Comparison of ENCODE assay signal across 21 cellular contexts in genomic region chr5:158773151-158773550, GRCh38.
A peak's percentile ranks its signal among the peaks of the same experiment; 100 is the strongest.
DNase-seq lines count a peak whose midpoint lies in the region; ATAC-seq and TF ChIP-seq lines count a peak whose summit lies in the region.
"Had no signal": no experiment of that assay in that cellular context is flagged by ENCODE, and none has a peak within 500 bp of the region (broad histone marks: within the 10 kb centered on the region; RNA-seq: fewer than 3 reads in every experiment).

No MANE protein-coding gene starts in this region.

- no peaks in the 10 kb centered on the region for H3K36me3 ChIP-seq in ascending aorta
- no peaks in the 10 kb centered on the region for H3K36me3 ChIP-seq in mesodermal cell (ENCODE audit: control insufficient read depth, insufficient read depth, low read length)
- no peaks in the 10 kb centered on the region for H3K36me3 ChIP-seq in tibial nerve

- intact Hi-C loops in ascending aorta (cut with DNase I) = loop anchor here (5.0 kb wide), 1 partner anchor 71 kb away; no protein-coding TSS in a partner anchor

- H3K4me3 ChIP-seq in ascending aorta = no peak overlapping the region
- H3K4me3 ChIP-seq in mesodermal cell (ENCODE audit: extremely low read depth, insufficient read depth, low read length, poor library complexity, severe bottlenecking) = no peak overlapping the region
- H3K4me3 ChIP-seq in tibial nerve = no peak overlapping the region
- H3K4me3 ChIP-seq: SK-N-MC, smooth muscle cell, testis had no signal

- H3K9me3 ChIP-seq in ascending aorta (no peaks in the 10 kb centered on the region), mesodermal cell (ENCODE audit: control insufficient read depth, low read length) (no peaks in the 10 kb centered on the region), tibial nerve (no peaks in the 10 kb centered on the region)
- H3K9me3 ChIP-seq: testis had no signal

- ATAC-seq in GM21423 (IDR thresholded peaks at IDR 0.05; ENCODE audit: unreplicated experiment) = no peak
- ATAC-seq in HG02588 (IDR thresholded peaks at IDR 0.05; ENCODE audit: unreplicated experiment) = no peak
- ATAC-seq: naive thymus-derived CD4-positive, alpha-beta T cell had no signal

- DNase-seq in EL = peak; percentile 33
- no peak for DNase-seq in ascending aorta (ENCODE audit: low spot score in 2 of 2)
- no peak for DNase-seq in tibial nerve (ENCODE audit: low spot score in 2 of 2)
- DNase-seq in NCI-H2171 treated with DMSO at 0.1 percent for 48 hours (lab: John Stamatoyannopoulos, UW) = no peak
- DNase-seq: activated CD4-positive, alpha-beta T cell treated with anti-CD3 and anti-CD28 coated beads for 4 hours; activated CD8-positive, alpha-beta memory T cell treated with anti-CD3 and anti-CD28 coated beads for 24 hours; activated gamma-delta T cell treated with Interleukin-2 at 50 U/mL for 16 hours; activated T-cell treated with anti-CD3 and anti-CD28 coated beads, Interleukin-2, amount 50 U/mL, for 24 hours; GF-D8; KBM-7; mesenchymal stem cell; naive thymus-derived CD4-positive, alpha-beta T cell; NCI-H146; nucleus accumbens; T-helper 2 cell; testis had no signal

- TF ChIP-seq CTCF in ascending aorta (IDR thresholded peaks at IDR 0.05) (no peak), tibial nerve (IDR thresholded peaks at IDR 0.05) (no peak)

- TF ChIP-seq POLR2A in tibial nerve (IDR thresholded peaks at IDR 0.05) = no peak

- H3K27me3 ChIP-seq in ascending aorta (no peaks in the 10 kb centered on the region), tibial nerve (no peaks in the 10 kb centered on the region)
- H3K27me3 ChIP-seq: testis had no signal

- peak overlapping the region; percentile 86 to 89 for H3K27ac ChIP-seq in ascending aorta
- peak overlapping the region; percentile 11 for H3K27ac ChIP-seq in mesodermal cell (ENCODE audit: low read depth, low read length, severe bottlenecking)
- H3K27ac ChIP-seq in tibial nerve = peak overlapping the region in 3 of 4 donors; percentile 73 to 87 (median 80)
- H3K27ac ChIP-seq: SK-N-MC had no signal

- peak in 1 of 2 donors; percentile 13 for TF ChIP-seq EP300 in tibial nerve (IDR thresholded peaks at IDR 0.05)

- WGBS in mesodermal cell (ENCODE audit: insufficient coverage in 2 of 2), 2 experiments = 92 to 93% methylated on average over 3 to 4 of the region's 4 CpGs
- 55 to 56% methylated on average over 4 of the region's 4 CpGs for WGBS in tibial nerve, 2 donors

- H3K4me1 ChIP-seq in ascending aorta (peaks cover 5 to 80% of the 10 kb centered on the region in 2 donors), mesodermal cell (ENCODE audit: control insufficient read depth, insufficient read depth, low read length, poor library complexity, severe bottlenecking) (peaks cover 13% of the 10 kb centered on the region), tibial nerve (peaks cover 0 to 86% (median 46%) of the 10 kb centered on the region in 4 donors)

Comparison
In these comparisons a context has a peak if more than half of its experiments do, and no peak if none do; other contexts are left out.
1. H3K27ac ChIP-seq: peak in every context shown above with its lines; median percentile 88 in ascending aorta; 80 in tibial nerve; 11 in mesodermal cell.